8 cellular contexts compared by ENCODE assay signal in genomic region chr6:90478789-90479602, GRCh38.
A peak's percentile ranks its signal among the peaks of the same experiment; 100 is the strongest.
DNase-seq lines count a peak whose midpoint lies in the region; ATAC-seq lines count a peak whose summit lies in the region.

No MANE protein-coding gene starts in this region.

- no peak overlapping the region for H2BK15ac ChIP-seq in mesendoderm (replicated peaks; ENCODE audit: low read depth)

- DNase-seq in DMS 273 treated with DMSO at 0.1 percent for 48 hours (lab: John Stamatoyannopoulos, UW) (peak; percentile 70), NOMO-1 (lab: John Stamatoyannopoulos, UW; ENCODE audit: unreplicated experiment in 2 of 2) (peak; percentile 67 to 87), mesendoderm (peak; percentile 96)
- peak; percentile 65 to 82 for DNase-seq in activated CD8-positive, alpha-beta memory T cell treated with anti-CD3 and anti-CD28 coated beads for 1 hour (ENCODE audit: extremely low read depth in 1 of 2, low read depth in 1 of 2)
- DNase-seq in effector memory CD8-positive, alpha-beta T cell: peak; percentile 77 to 82 (median 78)
- peak; percentile 57 to 74 for DNase-seq in stimulated activated CD8-positive, alpha-beta memory T cell treated with anti-CD3 and anti-CD28 coated beads, Interleukin-4, amount 100 ng/mL, for 1 hour (ENCODE audit: low read depth in 2 of 2, low spot score in 1 of 2)

- H3K56ac ChIP-seq in mesendoderm (ENCODE audit: low read length): no peak overlapping the region

- H3K9ac ChIP-seq in HUES48 (ENCODE audit: low read depth, low read length) (no peak overlapping the region), mesendoderm (ENCODE audit: low read length) (no peak overlapping the region)

- H3K79me1 ChIP-seq in mesendoderm (ENCODE audit: low read length): no peaks in the 10 kb centered on the region

- peak overlapping the region; percentile 49 for H3K27ac ChIP-seq in HUES48 (ENCODE audit: low read depth, low read length)
- no peak overlapping the region for H3K27ac ChIP-seq in mesendoderm (ENCODE audit: low read depth, low read length)

- peak overlapping the region; percentile 52 to 60 for H3K4me3 Mint-ChIP-seq in effector memory CD8-positive, alpha-beta T cell

- H2BK5ac ChIP-seq in mesendoderm (ENCODE audit: low read length): no peak overlapping the region

- H3K4me3 ChIP-seq in HUES48 (ENCODE audit: low read depth, low read length): no peak overlapping the region
- H3K4me3 ChIP-seq in mesendoderm (ENCODE audit: low read length): no peak overlapping the region

- H2BK120ac ChIP-seq in mesendoderm (ENCODE audit: low read depth, low read length): no peak overlapping the region

- H3K79me2 ChIP-seq in mesendoderm (ENCODE audit: control insufficient read depth, insufficient read depth, low read length): no peaks in the 10 kb centered on the region

- no peaks in the 10 kb centered on the region for H3K36me3 ChIP-seq in HUES48 (ENCODE audit: control insufficient read depth, insufficient read depth, low read length)
- H3K36me3 ChIP-seq in mesendoderm (ENCODE audit: control insufficient read depth, insufficient read depth, low read length): no peaks in the 10 kb centered on the region

- H3K27me3 ChIP-seq in HUES48 (ENCODE audit: control insufficient read depth, insufficient read depth, low read length) (no peaks in the 10 kb centered on the region), mesendoderm (ENCODE audit: insufficient read depth, low read length, poor library complexity) (no peaks in the 10 kb centered on the region)

- H3K18ac ChIP-seq in mesendoderm (ENCODE audit: low read length): no peak overlapping the region

- H3K27me3 Mint-ChIP-seq in effector memory CD8-positive, alpha-beta T cell: no peaks in the 10 kb centered on the region

- H3K4me1 ChIP-seq in HUES48 (ENCODE audit: control insufficient read depth, insufficient read depth, low read length) (peaks cover 19% of the 10 kb centered on the region), mesendoderm (ENCODE audit: control insufficient read depth, low read depth, low read length) (peaks cover 2% of the 10 kb centered on the region)

- no peak overlapping the region for H4K5ac ChIP-seq in mesendoderm (ENCODE audit: low read length)

- no peak overlapping the region for H3K4me2 ChIP-seq in mesendoderm (ENCODE audit: low read length)

- no peak overlapping the region for H2AK5ac ChIP-seq in mesendoderm (ENCODE audit: low read length)

- no peak overlapping the region for H3K23ac ChIP-seq in mesendoderm (ENCODE audit: low read length)

- H3K27ac Mint-ChIP-seq in effector memory CD8-positive, alpha-beta T cell: peak overlapping the region; percentile 6 to 56

- H3K36me3 Mint-ChIP-seq in effector memory CD8-positive, alpha-beta T cell (ENCODE audit: insufficient read depth): peaks cover 3% of the 10 kb centered on the region

- peak; percentile 78 for ATAC-seq in GM21528 (IDR thresholded peaks at IDR 0.05; ENCODE audit: low FRiP score, unreplicated experiment)
- peak; percentile 99 for ATAC-seq in effector memory CD8-positive, alpha-beta T cell (replicated peaks)

- H3K4ac ChIP-seq in mesendoderm (ENCODE audit: low read depth, low read length): no peak overlapping the region

- H3K9me3 ChIP-seq in HUES48 (ENCODE audit: control insufficient read depth, insufficient read depth, low read length): no peaks in the 10 kb centered on the region

- H3K9me3 Mint-ChIP-seq in effector memory CD8-positive, alpha-beta T cell: no peaks in the 10 kb centered on the region

- peaks cover 11 to 15% of the 10 kb centered on the region in 2 donors for H3K4me1 Mint-ChIP-seq in effector memory CD8-positive, alpha-beta T cell (ENCODE audit: low read depth in 2 of 2)

- no CpG with 5 or more reads among the region's 15 CpGs for WGBS in mesendoderm (ENCODE audit: extremely low coverage, insufficient coverage, low lambda C conversion rate)

- no peak overlapping the region for H4K8ac ChIP-seq in mesendoderm (ENCODE audit: low read depth, low read length)
